23 cellular contexts compared by ENCODE assay signal in genomic region chr15:91136386-91136923, GRCh38.
"Had no signal": no experiment of that assay in that cellular context is flagged by ENCODE, and none has a peak within 500 bp of the region (broad histone marks: within the 10 kb centered on the region; RNA-seq: fewer than 3 reads in every experiment).

No MANE protein-coding gene starts in this region.

- H3K27me3 ChIP-seq: foreskin keratinocyte, hepatocyte, sigmoid colon, testis had no signal

- H3K27ac Mint-ChIP-seq: memory B cell; natural killer cell; stimulated activated memory B cell treated with anti-CD40 and anti-IgM and Interleukin-4, amounts not matched to agents 10 μg/mL and 1 μg/mL and 100 μg/mL, for 72 hours; type B pancreatic cell had no signal

- H3K9me3 ChIP-seq: gastroesophageal sphincter, neutrophil, sigmoid colon, testis, tibial artery had no signal

- H3K4me2 ChIP-seq: hepatocyte had no signal

- H3K4me3 ChIP-seq: coronary artery, esophagus muscularis mucosa, gastroesophageal sphincter, heart left ventricle, hepatocyte, lung, psoas muscle, sigmoid colon, testis, tibial artery had no signal

- H3K79me2 ChIP-seq: hepatocyte had no signal

- H3K4me1 Mint-ChIP-seq: memory B cell, natural killer cell had no signal

- H3K4me3 Mint-ChIP-seq: memory B cell; natural killer cell; stimulated activated memory B cell treated with anti-CD40 and anti-IgM and Interleukin-4, amounts not matched to agents 10 μg/mL and 1 μg/mL and 100 μg/mL, for 72 hours; type B pancreatic cell had no signal

- ATAC-seq: foreskin keratinocyte; gastroesophageal sphincter; heart left ventricle; left lobe of liver; natural killer cell; right cardiac atrium; stimulated activated memory B cell treated with anti-CD40 and anti-IgM and Interleukin-4, amounts not matched to agents 10 μg/mL and 1 μg/mL and 100 μg/mL, for 72 hours; stimulated activated naive CD8-positive, alpha-beta T cell treated with anti-CD3 and anti-CD28 coated beads, Interleukin-15, Interleukin-2, amounts not matched to agents 100 U/mL and 50 U/mL, for 24 hours had no signal

- H3K27ac ChIP-seq: coronary artery, esophagus muscularis mucosa, foreskin keratinocyte, gastroesophageal sphincter, heart left ventricle, hepatocyte, neutrophil, psoas muscle, sigmoid colon, testis, tibial artery had no signal

- H3K4me1 ChIP-seq: esophagus muscularis mucosa, foreskin keratinocyte, gastroesophageal sphincter, heart left ventricle, psoas muscle, sigmoid colon, testis, tibial artery had no signal

- H3K9me3 Mint-ChIP-seq: memory B cell, natural killer cell, type B pancreatic cell had no signal

- DNase-seq: dermis blood vessel endothelial cell; effector memory CD4-positive, alpha-beta T cell; foreskin keratinocyte; heart left ventricle; kidney; natural killer cell; right cardiac atrium; sigmoid colon; stimulated activated CD4-positive, alpha-beta T cell treated with anti-CD3 and anti-CD28 coated beads, Interleukin-4, amount 100 ng/mL, for 4 hours; stimulated activated naive CD8-positive, alpha-beta T cell treated with anti-CD3 and anti-CD28 coated beads, Interleukin-15, Interleukin-2, amounts not matched to agents 100 U/mL and 50 U/mL, for 24 hours; testis; tibial artery had no signal

- H3K36me3 Mint-ChIP-seq: memory B cell; natural killer cell; stimulated activated memory B cell treated with anti-CD40 and anti-IgM and Interleukin-4, amounts not matched to agents 10 μg/mL and 1 μg/mL and 100 μg/mL, for 72 hours; type B pancreatic cell had no signal

- H3K36me3 ChIP-seq: esophagus muscularis mucosa, gastroesophageal sphincter, heart left ventricle, neutrophil, sigmoid colon, tibial artery had no signal

- H2AFZ ChIP-seq: hepatocyte had no signal
